ENCODE assay signal across 28 cellular contexts in the genomic region with DNA sequence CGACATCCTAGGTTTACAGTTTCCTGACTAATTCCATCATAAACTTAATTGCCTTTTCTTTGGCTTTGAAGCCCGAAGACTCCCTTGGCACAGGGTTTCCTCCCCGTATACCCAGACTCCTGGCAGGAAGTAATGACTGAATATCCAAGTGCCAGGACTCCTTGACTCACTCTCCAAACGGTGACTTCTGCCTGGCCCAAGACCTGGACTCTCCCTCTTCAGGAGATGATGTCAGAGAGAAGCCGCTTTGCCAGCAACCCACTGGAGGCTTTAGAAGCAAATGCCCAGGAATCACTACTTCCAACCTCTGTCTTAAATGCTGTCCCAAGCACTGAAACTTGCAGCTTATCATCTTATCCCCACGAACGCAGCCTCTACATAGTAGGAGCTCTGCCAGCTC.
A peak's percentile ranks its signal among the peaks of the same experiment; 100 is the strongest.
DNase-seq lines count a peak whose midpoint lies in the region; ATAC-seq, FAIRE-seq and TF ChIP-seq lines count a peak whose summit lies in the region.
"Had no signal": no experiment of that assay in that cellular context is flagged by ENCODE, and none has a peak within 500 bp of the region (broad histone marks: within the 10 kb centered on the region; RNA-seq: fewer than 3 reads in every experiment).

No MANE protein-coding gene starts in this region.

- H3K4me1 ChIP-seq in breast epithelium (no peaks in the 10 kb centered on the region), astrocyte (ENCODE audit: insufficient read depth, low read length) (peaks cover 13% of the 10 kb centered on the region)
- H3K4me1 ChIP-seq: prostate gland had no signal

- TF ChIP-seq CTCF in MCF 10A (IDR thresholded peaks at IDR 0.05; ENCODE audit: unreplicated experiment), result no peak
- no peak for TF ChIP-seq CTCF in breast epithelium (IDR thresholded peaks at IDR 0.05)
- TF ChIP-seq CTCF in astrocyte (IDR thresholded peaks at IDR 0.05; ENCODE audit: insufficient read depth, low read depth, low read length), result no peak

- H3K27ac Mint-ChIP-seq in MCF 10A (ENCODE audit: low read depth, unreplicated experiment) (no peak overlapping the region), astrocyte (ENCODE audit: unreplicated experiment) (peak overlapping the region; percentile 63)
- H3K27ac Mint-ChIP-seq: activated CD4-positive, alpha-beta memory T cell treated with anti-CD3 and anti-CD28 coated beads, Interleukin-2, amount 10 ng/mL, durations not matched to agents 7 days and 5 days; activated naive CD8-positive, alpha-beta T cell treated with anti-CD3 and anti-CD28 coated beads, Interleukin-2, amount 50 U/mL, for 24 hours; brain had no signal

- H3K27ac ChIP-seq in breast epithelium (no peak overlapping the region), astrocyte (ENCODE audit: low read depth, low read length) (no peak overlapping the region)
- H3K27ac ChIP-seq: coronary artery, lower lobe of right lung, prostate gland, tibial nerve had no signal

- POLR2A ChIA-PET in MCF 10A (lab: Yijun Ruan, JAX), result interaction anchor here (0.6 kb wide), 1 partner anchor 47 kb away, joined by 3 read pairs; no protein-coding TSS in a partner anchor

- CTCF ChIA-PET in MCF 10A (lab: Yijun Ruan, JAX), result interaction anchor here (0.6 kb wide), 1 partner anchor 559 kb away, joined by 3 read pairs; no protein-coding TSS in a partner anchor

- ATAC-seq in GM21619 (IDR thresholded peaks at IDR 0.05; ENCODE audit: unreplicated experiment) (no peak), HG03342 (IDR thresholded peaks at IDR 0.05; ENCODE audit: unreplicated experiment) (no peak), HG02798 (IDR thresholded peaks at IDR 0.05; ENCODE audit: poor library complexity, unreplicated experiment) (no peak)
- ATAC-seq: activated naive CD8-positive, alpha-beta T cell treated with anti-CD3 and anti-CD28 coated beads, Interleukin-2, amount 50 U/mL, for 24 hours; lower lobe of right lung had no signal

- no peak overlapping the region for H2AFZ ChIP-seq in astrocyte (ENCODE audit: low read depth, low read length)

- no peaks in the 10 kb centered on the region for H3K27me3 Mint-ChIP-seq in MCF 10A (ENCODE audit: insufficient read depth, unreplicated experiment)
- no peaks in the 10 kb centered on the region for H3K27me3 Mint-ChIP-seq in astrocyte (ENCODE audit: low read depth, unreplicated experiment)
- H3K27me3 Mint-ChIP-seq: activated naive CD8-positive, alpha-beta T cell treated with anti-CD3 and anti-CD28 coated beads, Interleukin-2, amount 50 U/mL, for 24 hours had no signal

- H3K9ac ChIP-seq in astrocyte (ENCODE audit: low read length), result no peak overlapping the region

- no peak for TF ChIP-seq POLR2A in breast epithelium (IDR thresholded peaks at IDR 0.05)

- H3K36me3 Mint-ChIP-seq in MCF 10A (ENCODE audit: insufficient read depth, unreplicated experiment) (no peaks in the 10 kb centered on the region), astrocyte (ENCODE audit: low read depth, unreplicated experiment) (no peaks in the 10 kb centered on the region)
- H3K36me3 Mint-ChIP-seq: brain had no signal

- peak; percentile 20 for DNase-seq in MCF 10A (ENCODE audit: unreplicated experiment)
- no peak for DNase-seq in breast epithelium (ENCODE audit: low spot score in 2 of 2)
- DNase-seq in astrocyte (ENCODE audit: low read depth), result peak; percentile 64
- peak; percentile 58 for DNase-seq in islet precursor cell
- DNase-seq in NCI-H2227 (lab: John Stamatoyannopoulos, UW; ENCODE audit: unreplicated experiment), result no peak
- DNase-seq: 8988T; activated CD4-positive, alpha-beta memory T cell treated with anti-CD3 and anti-CD28 coated beads, Interleukin-2, amount 10 ng/mL, durations not matched to agents 7 days and 5 days; activated CD4-positive, CD25-positive, alpha-beta regulatory T cell; activated gamma-delta T cell; activated naive CD8-positive, alpha-beta T cell treated with anti-CD3 and anti-CD28 coated beads, Interleukin-2, amount 50 U/mL, for 24 hours; activated T-cell treated with anti-CD3 and anti-CD28 coated beads for 4 hours; GOT3; hypothalamus; lower lobe of right lung; NCI-H1436; NCI-H526; stimulated activated CD4-positive, alpha-beta T cell treated with anti-CD3 and anti-CD28 coated beads, Interleukin-2, amount 100 ng/mL, for 48 hours; stimulated activated naive CD4-positive, alpha-beta T cell treated with Interleukin-2 at 50 U/mL for 16 hours had no signal

- intact Hi-C loops in MCF 10A (cut with micrococcal nuclease), result no loop called here
- intact Hi-C loops in breast epithelium (cut with DNase I; ENCODE audit: low total_unique reads), result no loop called here

- H3K9me3 Mint-ChIP-seq in MCF 10A (ENCODE audit: unreplicated experiment) (no peaks in the 10 kb centered on the region), astrocyte (ENCODE audit: unreplicated experiment) (peaks cover 21% of the 10 kb centered on the region)
- H3K9me3 Mint-ChIP-seq: activated CD4-positive, alpha-beta memory T cell treated with anti-CD3 and anti-CD28 coated beads, Interleukin-2, amount 10 ng/mL, durations not matched to agents 7 days and 5 days; activated naive CD8-positive, alpha-beta T cell treated with anti-CD3 and anti-CD28 coated beads, Interleukin-2, amount 50 U/mL, for 24 hours had no signal

- no peaks in the 10 kb centered on the region for H3K4me1 Mint-ChIP-seq in MCF 10A (ENCODE audit: insufficient read depth, unreplicated experiment)
- peaks cover 24% of the 10 kb centered on the region for H3K4me1 Mint-ChIP-seq in astrocyte (ENCODE audit: low read depth, unreplicated experiment)
- H3K4me1 Mint-ChIP-seq: activated CD4-positive, alpha-beta memory T cell treated with anti-CD3 and anti-CD28 coated beads, Interleukin-2, amount 10 ng/mL, durations not matched to agents 7 days and 5 days; activated naive CD8-positive, alpha-beta T cell treated with anti-CD3 and anti-CD28 coated beads, Interleukin-2, amount 50 U/mL, for 24 hours; brain had no signal

- no peak for FAIRE-seq in astrocyte (lab: Jason Lieb, UNC)
- FAIRE-seq: endometrium, islet of Langerhans had no signal

- BruUV-seq in MCF 10A (replicated peaks; lab: Mats Ljungman, UMichigan), result no TSS peak

- no peak overlapping the region for H3K4me2 ChIP-seq in astrocyte (ENCODE audit: low read length)

- no peaks in the 10 kb centered on the region for H3K9me3 ChIP-seq in breast epithelium
- H3K9me3 ChIP-seq in astrocyte (ENCODE audit: insufficient read depth, low read depth, low read length), result no peaks in the 10 kb centered on the region
- H3K9me3 ChIP-seq: lower lobe of right lung, prostate gland had no signal

- H3K4me3 Mint-ChIP-seq in MCF 10A (ENCODE audit: unreplicated experiment) (no peak overlapping the region), astrocyte (ENCODE audit: unreplicated experiment) (no peak overlapping the region)
- H3K4me3 Mint-ChIP-seq: activated CD4-positive, alpha-beta memory T cell treated with anti-CD3 and anti-CD28 coated beads, Interleukin-2, amount 10 ng/mL, durations not matched to agents 7 days and 5 days; activated naive CD8-positive, alpha-beta T cell treated with anti-CD3 and anti-CD28 coated beads, Interleukin-2, amount 50 U/mL, for 24 hours; brain; neural crest cell had no signal

- H4K20me1 ChIP-seq in astrocyte (ENCODE audit: insufficient read depth, low read length), result no peaks in the 10 kb centered on the region

- H3K27me3 ChIP-seq in breast epithelium (no peaks in the 10 kb centered on the region), astrocyte (ENCODE audit: insufficient read depth, low read length) (no peaks in the 10 kb centered on the region)
- H3K27me3 ChIP-seq: tibial nerve had no signal

- H3K36me3 ChIP-seq in breast epithelium, result no peaks in the 10 kb centered on the region
- H3K36me3 ChIP-seq in astrocyte (ENCODE audit: insufficient read depth, low read length), result no peaks in the 10 kb centered on the region
- H3K36me3 ChIP-seq: lower lobe of right lung, prostate gland, tibial nerve had no signal

- H3K79me2 ChIP-seq in astrocyte (ENCODE audit: insufficient read depth, low read length), result no peaks in the 10 kb centered on the region

- H3K4me3 ChIP-seq in breast epithelium (no peak overlapping the region), astrocyte (ENCODE audit: insufficient read depth, low read depth, low read length) (no peak overlapping the region)
- H3K4me3 ChIP-seq: coronary artery, lower lobe of right lung, prostate gland, tibial nerve had no signal

Comparison
In these comparisons a context has a peak if more than half of its experiments do, and no peak if none do; other contexts are left out.
1. DNase-seq: peak in MCF 10A (single experiment), astrocyte (single experiment) and islet precursor cell (single experiment); none in breast epithelium (0 of 2) and NCI-H2227 (single experiment).